Comparison of ENCODE assay signal across 1 cellular context in genomic region chr9:134967547-134967930, GRCh38.
TF ChIP-seq lines count a peak whose summit lies in the region.

No MANE protein-coding gene starts in this region.

TF ChIP-seq in H1, 55 proteins besides CTCF, POLR2A, EP300 and RAD21 (continued from another document):
- no peak for TF ChIP-seq CTBP2 (IDR thresholded peaks at IDR 0.05; ENCODE audit: borderline replicate concordance, insufficient read depth, insufficient read length, low read length)
- TF ChIP-seq POLR2AphosphoS5 (IDR thresholded peaks at IDR 0.05; ENCODE audit: low read depth, low read length) = no peak
- no peak for TF ChIP-seq KDM1A (IDR thresholded peaks at IDR 0.05; ENCODE audit: borderline replicate concordance, low read length)
- no peak for TF ChIP-seq RXRA (IDR thresholded peaks at IDR 0.05; ENCODE audit: insufficient read depth, low read depth, low read length)
- TF ChIP-seq ATF2 (IDR thresholded peaks at IDR 0.05; ENCODE audit: low read length) = no peak
- no peak for TF ChIP-seq ATF3 (IDR thresholded peaks at IDR 0.05; ENCODE audit: insufficient read depth, low read depth, low read length)
- TF ChIP-seq BACH1 (IDR thresholded peaks at IDR 0.05; ENCODE audit: low read length) = no peak
- TF ChIP-seq BRCA1 (IDR thresholded peaks at IDR 0.05; ENCODE audit: low read depth, low read length) = no peak
- TF ChIP-seq NANOG (IDR thresholded peaks at IDR 0.05; ENCODE audit: insufficient read depth, low read depth, low read length, poor library complexity, severe bottlenecking) = no peak
- TF ChIP-seq SAP30 (IDR thresholded peaks at IDR 0.05; ENCODE audit: insufficient read depth, insufficient replicate concordance, low read length) = no peak
- no peak for TF ChIP-seq MAFK (IDR thresholded peaks at IDR 0.05; ENCODE audit: low read depth, low read length)
